14 cellular contexts compared by ENCODE assay signal in the genomic region with DNA sequence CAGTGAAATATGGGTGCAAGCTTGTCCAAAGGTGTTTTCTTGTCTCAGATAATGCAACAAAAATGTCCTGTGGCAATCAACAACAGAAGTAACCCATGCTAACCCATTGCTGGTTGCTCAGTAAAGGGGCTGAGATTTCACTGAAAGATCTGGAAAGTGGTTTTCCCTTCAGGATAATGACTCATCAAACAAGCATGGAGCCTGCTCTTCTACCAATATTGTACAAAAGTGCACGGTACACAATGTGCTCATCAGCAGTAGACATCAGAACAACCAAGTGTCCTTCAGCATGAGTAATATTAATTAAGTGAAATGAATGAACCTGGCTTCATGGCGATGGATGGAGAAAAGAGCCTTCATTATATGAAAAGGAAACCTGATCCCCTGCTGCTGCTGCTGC.
DNase-seq lines count a peak whose midpoint lies in the region; ATAC-seq and TF ChIP-seq lines count a peak whose summit lies in the region.
"Had no signal": no experiment of that assay in that cellular context is flagged by ENCODE, and none has a peak within 500 bp of the region (broad histone marks: within the 10 kb centered on the region; RNA-seq: fewer than 3 reads in every experiment).

No MANE protein-coding gene starts in this region.

- no peak overlapping the region for H3K56ac ChIP-seq in H9 (ENCODE audit: insufficient read length, low read depth, low read length)

- H2AK5ac ChIP-seq in H9 (ENCODE audit: insufficient read length, low read length) = no peak overlapping the region

- no peaks in the 10 kb centered on the region for H3K79me2 ChIP-seq in H9 (ENCODE audit: insufficient read depth, low read length)

- no peak overlapping the region for H3K4ac ChIP-seq in H9 (ENCODE audit: low read depth, low read length)

- H3K4me1 ChIP-seq in H9 (ENCODE audit: insufficient read depth, low read length) = no peaks in the 10 kb centered on the region; the same call in 1 of the 2 replicates
- H3K4me1 ChIP-seq: vagina had no signal

- BruUV-seq in MCF 10A (replicated peaks; lab: Mats Ljungman, UMichigan) = no TSS peak

- no peak overlapping the region for H3K4me2 ChIP-seq in H9 (ENCODE audit: insufficient read depth, insufficient read length, low read length)

- no peak overlapping the region for H3K18ac ChIP-seq in H9 (ENCODE audit: insufficient read length, low read depth, low read length)

- H3K36me3 Mint-ChIP-seq in MCF 10A (ENCODE audit: insufficient read depth, unreplicated experiment) (no peaks in the 10 kb centered on the region), H9 (ENCODE audit: insufficient read depth in 1 of 3, low read depth in 3 of 3) (peaks cover 15 to 17% (median 16%) of the 10 kb centered on the region in 3 experiments)

- POLR2A ChIA-PET in MCF 10A (lab: Yijun Ruan, JAX) = interaction anchor here (0.8 to 3.2 kb wide), 9 partner anchors 9 to 343 kb away, joined by 3 to 26 read pairs (median 5); no protein-coding TSS in a partner anchor

- CTCF ChIA-PET in MCF 10A (lab: Yijun Ruan, JAX) = interaction anchor here (0.6 to 1.2 kb wide), 5 partner anchors 9 to 1497 kb away, joined by 3 to 4 read pairs (median 3); no protein-coding TSS in a partner anchor

- no peak overlapping the region for H2BK20ac ChIP-seq in H9 (ENCODE audit: low read depth, low read length, poor library complexity, severe bottlenecking)

- H3K27ac ChIP-seq in H9 (ENCODE audit: insufficient read length, low read depth, low read length) = no peak overlapping the region
- H3K27ac ChIP-seq: cardiac muscle cell, esophagus squamous epithelium, vagina had no signal

- H4K8ac ChIP-seq in H9 (replicated peaks; ENCODE audit: insufficient read length, low read depth, low read length) = no peak overlapping the region

- H3K4me3 Mint-ChIP-seq in MCF 10A (ENCODE audit: unreplicated experiment) (no peak overlapping the region), H9 (no peak overlapping the region)
- H3K4me3 Mint-ChIP-seq: activated CD4-positive, alpha-beta T cell treated with anti-CD3 and anti-CD28 coated beads, Interleukin-2, amount 10 ng/mL, durations not matched to agents 24 days and 14 days had no signal

- TF ChIP-seq CTCF in MCF 10A (IDR thresholded peaks at IDR 0.05; ENCODE audit: unreplicated experiment) (no peak), H9 (conservative IDR thresholded peaks at IDR 0.05) (no peak)

- peaks cover 24% of the 10 kb centered on the region for H3K4me1 Mint-ChIP-seq in MCF 10A (ENCODE audit: insufficient read depth, unreplicated experiment)
- peaks cover 5 to 11% of the 10 kb centered on the region in 2 experiments for H3K4me1 Mint-ChIP-seq in H9
- H3K4me1 Mint-ChIP-seq: activated CD4-positive, alpha-beta T cell treated with anti-CD3 and anti-CD28 coated beads, Interleukin-2, amount 10 ng/mL, durations not matched to agents 24 days and 14 days had no signal

- H2BK12ac ChIP-seq in H9 (ENCODE audit: insufficient read length, low read depth, low read length) = no peak overlapping the region

- ATAC-seq in GM18873 (IDR thresholded peaks at IDR 0.05; ENCODE audit: low FRiP score, unreplicated experiment) = no peak
- no peak for ATAC-seq in HG03354 (IDR thresholded peaks at IDR 0.05; ENCODE audit: poor library complexity, severe bottlenecking, unreplicated experiment)

- no peak overlapping the region for H4K5ac ChIP-seq in H9 (ENCODE audit: insufficient read length, low read depth, low read length)

- no peak overlapping the region for H4K91ac ChIP-seq in H9 (ENCODE audit: insufficient read length, low read depth, low read length)

- H3K9me3 Mint-ChIP-seq in MCF 10A (ENCODE audit: unreplicated experiment) (peaks cover 22% of the 10 kb centered on the region), H9 (peaks cover 12 to 13% of the 10 kb centered on the region in 2 experiments)
- H3K9me3 Mint-ChIP-seq: activated CD4-positive, alpha-beta T cell treated with anti-CD3 and anti-CD28 coated beads, Interleukin-2, amount 10 ng/mL, durations not matched to agents 24 days and 14 days had no signal

- no peak overlapping the region for H3K23ac ChIP-seq in H9 (ENCODE audit: insufficient read length, low read depth, low read length)

- intact Hi-C loops in MCF 10A (cut with micrococcal nuclease) = no loop called here

- H2BK15ac ChIP-seq in H9 (ENCODE audit: low read depth, low read length) = no peak overlapping the region

- H3K27me3 Mint-ChIP-seq in MCF 10A (ENCODE audit: insufficient read depth, unreplicated experiment) = no peaks in the 10 kb centered on the region
- H3K27me3 Mint-ChIP-seq in H9 (ENCODE audit: low read depth) = no peaks in the 10 kb centered on the region; the same call in 1 of the 2 replicates
- H3K27me3 Mint-ChIP-seq: activated CD4-positive, alpha-beta T cell treated with anti-CD3 and anti-CD28 coated beads, Interleukin-2, amount 10 ng/mL, durations not matched to agents 24 days and 14 days had no signal

- H3K9me3 ChIP-seq in H9 (ENCODE audit: control insufficient read depth, low read depth, low read length) = no peaks in the 10 kb centered on the region
- H3K9me3 ChIP-seq: vagina had no signal

- H4K20me1 ChIP-seq in H9 (ENCODE audit: control insufficient read depth, insufficient read depth, insufficient read length) = no peaks in the 10 kb centered on the region

- H3K23me2 ChIP-seq in H9 (ENCODE audit: insufficient read length, low read depth, low read length, poor library complexity, severe bottlenecking) = no peaks in the 10 kb centered on the region

- no CpG with 5 or more reads among the region's 2 CpGs for WGBS in H9 (ENCODE audit: extremely low coverage, insufficient read length, low lambda C conversion rate)

- no peak overlapping the region for H2BK5ac ChIP-seq in H9 (ENCODE audit: insufficient read length, low read length)

- no peaks in the 10 kb centered on the region for H3K79me1 ChIP-seq in H9 (ENCODE audit: insufficient read depth, low read depth, low read length, poor library complexity, severe bottlenecking)

- H3K9ac ChIP-seq in H9 (ENCODE audit: extremely low read depth, insufficient read length, low read length) = no peak overlapping the region

- H3T11ph ChIP-seq in H9 (ENCODE audit: low read length) = no peak overlapping the region

- no peaks in the 10 kb centered on the region for H3K27me3 ChIP-seq in H9 (ENCODE audit: insufficient read depth, low read length)
- H3K27me3 ChIP-seq: cardiac muscle cell, esophagus squamous epithelium, vagina had no signal

- DNase-seq in DMS153 treated with DMSO at 0.1 percent for 48 hours (lab: John Stamatoyannopoulos, UW; ENCODE audit: unreplicated experiment) = peak; percentile 41
- DNase-seq in NCI-H2196 (lab: John Stamatoyannopoulos, UW; ENCODE audit: unreplicated experiment) = peak; percentile 27
- peak; percentile 73 for DNase-seq in MCF 10A (ENCODE audit: unreplicated experiment)
- DNase-seq in lung microvascular endothelial cell (ENCODE audit: low read depth in 2 of 2) = peak; percentile 55 to 79
- no peak for DNase-seq in H9
- no peak for DNase-seq in stimulated activated CD4-positive, alpha-beta T cell treated with anti-CD3 and anti-CD28 coated beads, Interleukin-12 subunit alpha, Interleukin-12 subunit beta, amount 100 ng/mL, for 4 hours
- DNase-seq: activated CD4-positive, alpha-beta T cell treated with anti-CD3 and anti-CD28 coated beads, Interleukin-2, amount 10 ng/mL, durations not matched to agents 24 days and 14 days; activated effector memory CD4-positive, alpha-beta T cell treated with Interleukin-2 at 50 U/mL for 16 hours; esophagus squamous epithelium; MM.1S had no signal

- H3K14ac ChIP-seq in H9 (ENCODE audit: insufficient read depth, low read length) = no peak overlapping the region

- H2BK120ac ChIP-seq in H9 (ENCODE audit: low read depth, low read length, poor library complexity, severe bottlenecking) = no peak overlapping the region

- H2AFZ ChIP-seq in H9 (ENCODE audit: low read length) = no peak overlapping the region

- H3K27ac Mint-ChIP-seq in MCF 10A (ENCODE audit: low read depth, unreplicated experiment) (peak overlapping the region; percentile 95), H9 (no peak overlapping the region)
- H3K27ac Mint-ChIP-seq: activated CD4-positive, alpha-beta T cell treated with anti-CD3 and anti-CD28 coated beads, Interleukin-2, amount 10 ng/mL, durations not matched to agents 24 days and 14 days had no signal

Comparison
In these comparisons a context has a peak if more than half of its experiments do, and no peak if none do; other contexts are left out.
1. DNase-seq: peak in DMS153 treated with DMSO at 0.1 percent for 48 hours (single experiment), NCI-H2196 (single experiment), MCF 10A (single experiment) and lung microvascular endothelial cell (2 of 2); none in H9 (single experiment) and stimulated activated CD4-positive, alpha-beta T cell treated with anti-CD3 and anti-CD28 coated beads, Interleukin-12 subunit alpha, Interleukin-12 subunit beta, amount 100 ng/mL, for 4 hours (single experiment).